22 cellular contexts compared by ENCODE assay signal in genomic region chr5:111792659-111793058, GRCh38. TPM values are rescaled to one million over a fixed set of nuclear protein-coding genes. Genes with fewer than 3 reads are reported as not detected.
A peak's percentile ranks its signal among the peaks of the same experiment; 100 is the strongest.
DNase-seq lines count a peak whose midpoint lies in the region; ATAC-seq and TF ChIP-seq lines count a peak whose summit lies in the region.
"Had no signal": no experiment of that assay in that cellular context is flagged by ENCODE, and none has a peak within 500 bp of the region (broad histone marks: within the 10 kb centered on the region; RNA-seq: fewer than 3 reads in every experiment).

No MANE protein-coding gene starts in this region.

- peak; percentile 47 for DNase-seq in AG09309 (ENCODE audit: low read depth)
- DNase-seq in H4 (ENCODE audit: low spot score) = peak; percentile 26
- DNase-seq in astrocyte of the cerebellum (ENCODE audit: low read depth) = peak; percentile 9
- DNase-seq in myocyte (ENCODE audit: low read depth) = peak; percentile 34
- DNase-seq in NCI-H1105 (lab: John Stamatoyannopoulos, UW) = no peak
- DNase-seq in G401 (ENCODE audit: low spot score) = no peak
- DNase-seq: activated CD4-positive, alpha-beta T cell treated with anti-CD3 and anti-CD28 coated beads, Interleukin-2, amount 10 ng/mL, durations not matched to agents 7 days and 5 days; CD4-positive, CD25-positive, alpha-beta regulatory T cell; cerebellar nuclear complex; GDM1; left cardiac atrium; MG63; NCI-H1417 treated with DMSO at 0.1 percent for 48 hours; stimulated activated CD4-positive, alpha-beta T cell treated with anti-CD3 and anti-CD28 coated beads, Interleukin-2, amount 100 ng/mL, for 48 hours; stimulated activated naive CD4-positive, alpha-beta T cell; trophoblast cell had no signal

- no peak for ATAC-seq in GM21786 (IDR thresholded peaks at IDR 0.05; ENCODE audit: unreplicated experiment)
- no peak for ATAC-seq in GM21515 (IDR thresholded peaks at IDR 0.05; ENCODE audit: unreplicated experiment)
- ATAC-seq: GM12878, left cardiac atrium, SK-N-SH treated with all-trans-retinoic acid at 6 μM for 48 hours had no signal

- no peak for TF ChIP-seq CTCF in AG09309 (IDR thresholded peaks at IDR 0.05; ENCODE audit: control insufficient read depth, insufficient read depth, low read depth, low read length, missing control alignments)
- no peak for TF ChIP-seq CTCF in astrocyte of the cerebellum (IDR thresholded peaks at IDR 0.05; ENCODE audit: low read depth, low read length, missing control alignments)

- in situ Hi-C loops in astrocyte of the cerebellum (cut with HindIII; ENCODE audit: low sequenced_read_pairs) (no loop called here), G401 (cut with HindIII; ENCODE audit: low sequenced_read_pairs) (no loop called here)

- H3K4me3 ChIP-seq in AG09309 (ENCODE audit: control insufficient read depth, low read depth, low read length) = no peak overlapping the region
- no peak overlapping the region for H3K4me3 ChIP-seq in astrocyte of the cerebellum (ENCODE audit: low read depth, low read length)
- H3K4me3 ChIP-seq: ascending aorta, GM12878, MG63, smooth muscle cell had no signal

RNA-seq across cellular contexts. Expression of gene NREP, which starts 35.7 kb away (rescaled TPM):
- 157 and 187 TPM in 2 replicates for total RNA-seq in H4 (2014; rRNA removed; shearing (Covaris generic))
- 142 and 169 TPM in 2 replicates for total RNA-seq in myocyte
- polyA plus RNA-seq in myocyte (2012) = 76.0 TPM
- total RNA-seq in G401 (2014; rRNA removed; shearing (Covaris generic)) = 2.3 and 6.9 TPM in 2 replicates

Comparison
In these comparisons a context has a peak if more than half of its experiments do, and no peak if none do; other contexts are left out.
1. DNase-seq: peak in AG09309 (single experiment), H4 (single experiment), astrocyte of the cerebellum (single experiment) and myocyte (single experiment); none in NCI-H1105 (single experiment) and G401 (single experiment).
2. RNA of gene NREP, which starts 35.7 kb away (total RNA-seq): 157 to 187 TPM in H4 and 142 to 169 TPM in myocyte; 2.3 to 6.9 TPM in G401; every median in the first group is over 10 times any median in the second.